Comparison of ENCODE assay signal across 23 cellular contexts in the genomic region with DNA sequence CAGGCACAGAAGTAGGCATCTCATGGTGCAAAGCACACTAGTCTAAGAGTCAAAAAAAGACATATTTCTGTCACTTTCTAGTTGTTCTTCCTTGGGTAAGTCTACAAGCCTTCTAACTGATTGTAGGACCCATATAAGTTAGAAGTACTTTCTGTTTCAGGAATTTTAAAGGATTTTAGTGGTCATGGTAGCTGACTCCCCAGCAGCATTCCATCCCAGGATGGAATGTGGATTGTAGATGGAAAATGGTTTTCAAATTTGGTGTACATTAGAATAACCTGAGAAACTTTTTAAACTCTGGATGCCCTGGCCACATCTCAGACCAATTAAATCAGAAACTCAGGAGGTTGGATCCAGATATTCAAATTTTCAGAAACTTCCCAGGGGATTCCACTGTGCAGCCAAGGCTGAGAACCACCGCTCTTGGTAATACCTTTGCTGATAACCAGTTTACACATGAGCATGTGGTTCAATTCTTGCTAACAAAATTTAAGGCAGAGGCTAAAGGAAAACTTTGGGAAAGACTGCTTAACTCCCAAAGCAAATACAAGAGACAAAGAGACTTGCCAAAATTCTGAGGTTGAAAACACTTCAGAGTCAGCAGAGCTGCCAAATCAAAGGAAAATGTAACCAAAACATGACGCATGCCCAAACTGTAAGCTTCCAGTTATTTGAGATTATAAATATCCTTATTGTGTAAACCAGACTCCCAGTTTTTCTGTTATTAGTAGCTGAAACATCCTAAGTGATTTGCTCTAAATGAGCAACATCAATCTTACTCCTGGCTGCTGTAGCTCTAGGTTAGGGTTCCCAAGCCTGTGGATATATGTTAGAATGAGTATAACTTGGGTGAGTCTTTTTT.
DNase-seq lines count a peak whose midpoint lies in the region; ATAC-seq and TF ChIP-seq lines count a peak whose summit lies in the region.
"Had no signal": no experiment of that assay in that cellular context is flagged by ENCODE, and none has a peak within 500 bp of the region (broad histone marks: within the 10 kb centered on the region; RNA-seq: fewer than 3 reads in every experiment).

No MANE protein-coding gene starts in this region.

- H3K36me3 Mint-ChIP-seq in activated naive CD4-positive, alpha-beta T cell treated with anti-CD3 and anti-CD28 coated beads, Interleukin-2, amount 50 U/mL, for 24 hours = no peaks in the 10 kb centered on the region
- no peaks in the 10 kb centered on the region for H3K36me3 Mint-ChIP-seq in activated naive CD4-positive, alpha-beta T cell treated with anti-CD3 and anti-CD28 coated beads, Interleukin-2, amount 10 ng/mL, durations not matched to agents 7 days and 5 days
- H3K36me3 Mint-ChIP-seq: CD8-positive, alpha-beta memory T cell had no signal

- H3K9me3 ChIP-seq in osteoblast (ENCODE audit: low read depth, low read length) = no peaks in the 10 kb centered on the region
- H3K9me3 ChIP-seq: lower lobe of right lung, prostate gland had no signal

- H3K27ac ChIP-seq in osteoblast (ENCODE audit: low read depth, low read length) = peak overlapping the region; percentile 97
- H3K27ac ChIP-seq: 22Rv1, brain microvascular endothelial cell, KMS-11, lower lobe of right lung, prostate gland, SK-N-MC had no signal

- no peak for TF ChIP-seq CTCF in osteoblast (IDR thresholded peaks at IDR 0.05; ENCODE audit: extremely low read depth, low read depth, low read length)

- H3K27ac Mint-ChIP-seq in activated naive CD4-positive, alpha-beta T cell treated with anti-CD3 and anti-CD28 coated beads, Interleukin-2, amount 50 U/mL, for 24 hours = peak overlapping the region; percentile 82
- no peak overlapping the region for H3K27ac Mint-ChIP-seq in activated naive CD4-positive, alpha-beta T cell treated with anti-CD3 and anti-CD28 coated beads, Interleukin-2, amount 10 ng/mL, durations not matched to agents 7 days and 5 days
- H3K27ac Mint-ChIP-seq: CD8-positive, alpha-beta memory T cell; naive thymus-derived CD4-positive, alpha-beta T cell had no signal

- no peak overlapping the region for H3K4me3 Mint-ChIP-seq in activated naive CD4-positive, alpha-beta T cell treated with anti-CD3 and anti-CD28 coated beads, Interleukin-2, amount 50 U/mL, for 24 hours
- no peak overlapping the region for H3K4me3 Mint-ChIP-seq in activated naive CD4-positive, alpha-beta T cell treated with anti-CD3 and anti-CD28 coated beads, Interleukin-2, amount 10 ng/mL, durations not matched to agents 7 days and 5 days
- H3K4me3 Mint-ChIP-seq: CD8-positive, alpha-beta memory T cell; naive thymus-derived CD4-positive, alpha-beta T cell had no signal

- H3K4me2 ChIP-seq in osteoblast (ENCODE audit: insufficient read depth, low read length) = peak overlapping the region; percentile 76
- H3K4me2 ChIP-seq: KMS-11 had no signal

- H3K79me2 ChIP-seq in osteoblast (ENCODE audit: insufficient read depth, low read length) = no peaks in the 10 kb centered on the region

- H3K36me3 ChIP-seq in osteoblast (ENCODE audit: insufficient read depth, low read length) = no peaks in the 10 kb centered on the region
- H3K36me3 ChIP-seq: brain microvascular endothelial cell, lower lobe of right lung, prostate gland had no signal

- peak overlapping the region; percentile 63 for H2AFZ ChIP-seq in osteoblast (ENCODE audit: low read length)

- ATAC-seq in GM21367 (IDR thresholded peaks at IDR 0.05; ENCODE audit: unreplicated experiment) = no peak
- no peak for ATAC-seq in HG03196 (IDR thresholded peaks at IDR 0.05; ENCODE audit: unreplicated experiment)
- no peak for ATAC-seq in GM21423 (IDR thresholded peaks at IDR 0.05; ENCODE audit: unreplicated experiment)
- ATAC-seq: lower lobe of right lung; naive thymus-derived CD4-positive, alpha-beta T cell had no signal

- peak overlapping the region; percentile 50 for H3K4me3 ChIP-seq in osteoblast (ENCODE audit: insufficient read depth, low read length)
- H3K4me3 ChIP-seq: lower lobe of right lung, prostate gland, SK-N-MC had no signal

- DNase-seq in activated naive CD4-positive, alpha-beta T cell treated with anti-CD3 and anti-CD28 coated beads, Interleukin-2, amount 10 ng/mL, durations not matched to agents 7 days and 5 days = no peak
- peak; percentile 28 for DNase-seq in NCI-H226
- DNase-seq in epidermal melanocyte (ENCODE audit: insufficient read length, low spot score) = peak; percentile 49
- peak; percentile 77 for DNase-seq in osteoblast (ENCODE audit: insufficient read length, low spot score, missing footprints)
- DNase-seq: activated CD4-positive, alpha-beta T cell treated with anti-CD3 and anti-CD28 coated beads for 4 hours; activated effector memory CD4-positive, alpha-beta T cell treated with anti-CD3 and anti-CD28 coated beads, Interleukin-2, amount 50 U/mL, for 16 hours; brain microvascular endothelial cell; CD8-positive, alpha-beta memory T cell; GOT3; lower lobe of right lung; naive thymus-derived CD4-positive, alpha-beta T cell; NCI-H1417 treated with DMSO at 0.1 percent for 48 hours; NCI-H345; stimulated activated CD4-positive, alpha-beta T cell treated with anti-CD3 and anti-CD28 coated beads, Interleukin-15, amount 100 ng/mL, for 24 hours; T1000 had no signal

- no peaks in the 10 kb centered on the region for H3K27me3 Mint-ChIP-seq in activated naive CD4-positive, alpha-beta T cell treated with anti-CD3 and anti-CD28 coated beads, Interleukin-2, amount 50 U/mL, for 24 hours
- peaks cover under 1% of the 10 kb centered on the region for H3K27me3 Mint-ChIP-seq in activated naive CD4-positive, alpha-beta T cell treated with anti-CD3 and anti-CD28 coated beads, Interleukin-2, amount 10 ng/mL, durations not matched to agents 7 days and 5 days

- H3K9me3 Mint-ChIP-seq in activated naive CD4-positive, alpha-beta T cell treated with anti-CD3 and anti-CD28 coated beads, Interleukin-2, amount 50 U/mL, for 24 hours = no peaks in the 10 kb centered on the region
- H3K9me3 Mint-ChIP-seq in activated naive CD4-positive, alpha-beta T cell treated with anti-CD3 and anti-CD28 coated beads, Interleukin-2, amount 10 ng/mL, durations not matched to agents 7 days and 5 days = no peaks in the 10 kb centered on the region
- H3K9me3 Mint-ChIP-seq: CD8-positive, alpha-beta memory T cell had no signal

- CTCF ChIA-PET in activated naive CD4-positive, alpha-beta T cell treated with anti-CD3 and anti-CD28 coated beads, Interleukin-2, amount 10 ng/mL, durations not matched to agents 7 days and 5 days (lab: Charles Lee) = no interaction called here

- peaks cover 32% of the 10 kb centered on the region for H3K4me1 ChIP-seq in osteoblast (ENCODE audit: insufficient read depth, low read length)
- H3K4me1 ChIP-seq: lower lobe of right lung, prostate gland had no signal

- H4K20me1 ChIP-seq in osteoblast (ENCODE audit: insufficient read depth, low read length) = no peaks in the 10 kb centered on the region

- H3K27me3 ChIP-seq in osteoblast (ENCODE audit: insufficient read depth, low read length) = no peaks in the 10 kb centered on the region
- H3K27me3 ChIP-seq: brain microvascular endothelial cell had no signal

- peaks cover 20% of the 10 kb centered on the region for H3K4me1 Mint-ChIP-seq in activated naive CD4-positive, alpha-beta T cell treated with anti-CD3 and anti-CD28 coated beads, Interleukin-2, amount 50 U/mL, for 24 hours
- no peaks in the 10 kb centered on the region for H3K4me1 Mint-ChIP-seq in activated naive CD4-positive, alpha-beta T cell treated with anti-CD3 and anti-CD28 coated beads, Interleukin-2, amount 10 ng/mL, durations not matched to agents 7 days and 5 days
- H3K4me1 Mint-ChIP-seq: CD8-positive, alpha-beta memory T cell; naive thymus-derived CD4-positive, alpha-beta T cell had no signal
